ENCODE assay signal across 10 cellular contexts in genomic region chr5:78433972-78434371, GRCh38.
"Had no signal": no experiment of that assay in that cellular context is flagged by ENCODE, and none has a peak within 500 bp of the region (broad histone marks: within the 10 kb centered on the region; RNA-seq: fewer than 3 reads in every experiment).

No MANE protein-coding gene starts in this region.

- ATAC-seq: HCT116, K562 had no signal

- H3K27ac ChIP-seq: GM23248, HL-60 had no signal

- H3K9ac ChIP-seq: GM23248 had no signal

- FAIRE-seq: K562 had no signal

- H3K4me3 ChIP-seq: GM23248, HAP-1, K562 had no signal

- H3K4me3 Mint-ChIP-seq: HFFc6 had no signal

- H3K4me1 ChIP-seq: HAP-1 had no signal

- H3K9me3 ChIP-seq: HAP-1 had no signal

- H3K9me3 Mint-ChIP-seq: HFFc6 had no signal

- H3K36me3 ChIP-seq: HAP-1 had no signal

- H2AFZ ChIP-seq: GM23248 had no signal

- H3K27ac Mint-ChIP-seq: HFFc6 had no signal

- DNase-seq: GM23248, GOT3, H7, HFFc6, IMR-90, KG1 had no signal
